18 cellular contexts compared by ENCODE assay signal in genomic region chr3:183629546-183630301, GRCh38. TPM values are rescaled to one million over a fixed set of nuclear protein-coding genes. Genes with fewer than 3 reads are reported as not detected.
A peak's percentile ranks its signal among the peaks of the same experiment; 100 is the strongest.
DNase-seq lines count a peak whose midpoint lies in the region; ATAC-seq and TF ChIP-seq lines count a peak whose summit lies in the region.
"Had no signal": no experiment of that assay in that cellular context is flagged by ENCODE, and none has a peak within 500 bp of the region (broad histone marks: within the 10 kb centered on the region; RNA-seq: fewer than 3 reads in every experiment).

No MANE protein-coding gene starts in this region.

- H3K4me1 ChIP-seq in HCT116 (ENCODE audit: control insufficient read depth in 1 of 2, insufficient read depth in 2 of 2, low read length in 2 of 2) (no peaks in the 10 kb centered on the region), neural progenitor cell (no peaks in the 10 kb centered on the region), sigmoid colon (peaks cover 0 to under 1% (median under 1%) of the 10 kb centered on the region in 4 donors)

- TF ChIP-seq EP300 in sigmoid colon (IDR thresholded peaks at IDR 0.05): no peak

- peaks cover 2% of the 10 kb centered on the region for H3K27me3 Mint-ChIP-seq in neural progenitor cell (ENCODE audit: insufficient read depth, low read depth)
- H3K27me3 Mint-ChIP-seq: activated naive CD8-positive, alpha-beta T cell treated with anti-CD3 and anti-CD28 coated beads, Interleukin-2, amount 50 U/mL, for 24 hours had no signal

- H3K9me3 ChIP-seq in HCT116 (ENCODE audit: control insufficient read depth in 1 of 2, insufficient read depth in 1 of 2, low read depth in 1 of 2, low read length in 2 of 2) (no peaks in the 10 kb centered on the region), neural progenitor cell (ENCODE audit: low read depth) (no peaks in the 10 kb centered on the region), sigmoid colon (no peaks in the 10 kb centered on the region)
- H3K9me3 ChIP-seq: thoracic aorta had no signal

- TF ChIP-seq POLR2A in HCT116 (IDR thresholded peaks at IDR 0.05; ENCODE audit: borderline replicate concordance, extremely low read depth, insufficient read depth, insufficient read length) (no peak), sigmoid colon (IDR thresholded peaks at IDR 0.05) (no peak)

- H3K27ac ChIP-seq in HCT116 (ENCODE audit: low read depth, low read length) (no peak overlapping the region), neural progenitor cell (no peak overlapping the region), sigmoid colon (no peak overlapping the region)
- H3K27ac ChIP-seq: thoracic aorta had no signal

- peak; percentile 42; the same call in 1 of the 2 replicates for ATAC-seq in HCT116
- ATAC-seq: activated naive CD8-positive, alpha-beta T cell treated with anti-CD3 and anti-CD28 coated beads, Interleukin-2, amount 50 U/mL, for 24 hours had no signal

- no TSS peak for BruUV-seq in HCT116 (replicated peaks; lab: Mats Ljungman, UMichigan)

- CTCF ChIA-PET in HCT116 (lab: Charles Lee): no interaction called here

- H3K36me3 Mint-ChIP-seq in neural progenitor cell: no peaks in the 10 kb centered on the region

- H3K4me2 ChIP-seq in HCT116 (ENCODE audit: low read length): no peak overlapping the region
- H3K4me2 ChIP-seq in neural progenitor cell: no peak overlapping the region

- TF ChIP-seq RAD21 in HCT116 (IDR thresholded peaks at IDR 0.05; ENCODE audit: low read depth): no peak

- H3K4me1 Mint-ChIP-seq in neural progenitor cell: no peaks in the 10 kb centered on the region

- no peak overlapping the region for H3K27ac Mint-ChIP-seq in neural progenitor cell
- H3K27ac Mint-ChIP-seq: activated naive CD8-positive, alpha-beta T cell treated with anti-CD3 and anti-CD28 coated beads, Interleukin-2, amount 50 U/mL, for 24 hours had no signal

- H2AFZ ChIP-seq in HCT116 (ENCODE audit: low read depth, low read length, poor library complexity, severe bottlenecking): no peak overlapping the region
- H2AFZ ChIP-seq in neural progenitor cell (replicated peaks): peak overlapping the region; percentile 82

- H3K9ac ChIP-seq in HCT116 (ENCODE audit: low read length) (no peak overlapping the region), neural progenitor cell (no peak overlapping the region)

- no peak overlapping the region for H3K4me3 ChIP-seq in HCT116 (replicated peaks in 1 of 2; ENCODE audit: low read depth in 1 of 2, low read length in 2 of 2)
- H3K4me3 ChIP-seq in cardiac fibroblast (replicated peaks in 1 of 2; ENCODE audit: low read depth in 2 of 2, low read length in 2 of 2): no peak overlapping the region
- no peak overlapping the region for H3K4me3 ChIP-seq in neural progenitor cell
- no peak overlapping the region for H3K4me3 ChIP-seq in sigmoid colon
- H3K4me3 ChIP-seq: thoracic aorta had no signal

- no peak for DNase-seq in HCT116 (ENCODE audit: low read depth, low spot score)
- DNase-seq in NCI-H1436 treated with DMSO at 0.1 percent for 48 hours (lab: John Stamatoyannopoulos, UW): peak; percentile 79
- peak; percentile 39 to 63 for DNase-seq in cardiac fibroblast (ENCODE audit: low read depth in 2 of 2)
- DNase-seq in neural progenitor cell (ENCODE audit: low spot score): no peak
- DNase-seq in DMS114 treated with DMSO at 0.1 percent for 48 hours (lab: John Stamatoyannopoulos, UW; ENCODE audit: unreplicated experiment): no peak
- DNase-seq in amygdala (lab: John Stamatoyannopoulos, UW): no peak
- no peak for DNase-seq in sigmoid colon
- DNase-seq: activated CD4-positive, alpha-beta T cell treated with anti-CD3 and anti-CD28 coated beads, Interleukin-2, amount 50 U/mL, for 4 hours; activated naive CD8-positive, alpha-beta T cell treated with anti-CD3 and anti-CD28 coated beads, Interleukin-2, amount 50 U/mL, for 24 hours; activated T-cell treated with anti-CD3 and anti-CD28 coated beads, Interleukin-2, amount 50 U/mL, for 48 hours; cerebellar nuclear complex; hypothalamus; kidney glomerular epithelial cell; MM.1S; NCI-H69; small intestine; SW 1271 had no signal

- no peaks in the 10 kb centered on the region for H3K9me3 Mint-ChIP-seq in neural progenitor cell
- H3K9me3 Mint-ChIP-seq: activated naive CD8-positive, alpha-beta T cell treated with anti-CD3 and anti-CD28 coated beads, Interleukin-2, amount 50 U/mL, for 24 hours had no signal

- no peaks in the 10 kb centered on the region for H3K36me3 ChIP-seq in HCT116 (ENCODE audit: control insufficient read depth in 1 of 2, insufficient read depth in 2 of 2, low read length in 2 of 2)
- H3K36me3 ChIP-seq in neural progenitor cell: no peaks in the 10 kb centered on the region
- H3K36me3 ChIP-seq in sigmoid colon: no peaks in the 10 kb centered on the region
- H3K36me3 ChIP-seq: thoracic aorta had no signal

- intact Hi-C loops in HCT116 (cut with micrococcal nuclease): no loop called here
- intact Hi-C loops in sigmoid colon (cut with DNase I): loop anchor here (10.0 kb wide), 1 partner anchor 705 kb away; the partner anchor contains the start of gene FAM131A

- POLR2A ChIA-PET in HCT116 (lab: Charles Lee): no interaction called here

- RAD21 ChIA-PET in HCT116 (lab: Charles Lee; ENCODE audit: low non-redundant PET in 1 of 2, low total read pairs in 2 of 2, uncharacterized antibody in 2 of 2, unreplicated experiment in 2 of 2): no interaction called here

- H3K9me2 ChIP-seq in HCT116 (ENCODE audit: insufficient read depth): no peaks in the 10 kb centered on the region

- H3K79me2 ChIP-seq in HCT116 (ENCODE audit: insufficient read depth, low read length) (no peaks in the 10 kb centered on the region), neural progenitor cell (ENCODE audit: low read depth) (no peaks in the 10 kb centered on the region)

- no peaks in the 10 kb centered on the region for H3F3A ChIP-seq in neural progenitor cell (ENCODE audit: low read depth)

- H4K20me1 ChIP-seq in HCT116 (ENCODE audit: insufficient read depth) (no peaks in the 10 kb centered on the region), neural progenitor cell (ENCODE audit: low read depth) (no peaks in the 10 kb centered on the region)

- H3K27me3 ChIP-seq in HCT116 (ENCODE audit: insufficient read depth, low read length) (no peaks in the 10 kb centered on the region), neural progenitor cell (no peaks in the 10 kb centered on the region), sigmoid colon (no peaks in the 10 kb centered on the region)

- 97 to 98% methylated on average over 3 of the region's 3 CpGs for WGBS in sigmoid colon, 2 donors

- H3K4me3 Mint-ChIP-seq in neural progenitor cell: no peak overlapping the region
- H3K4me3 Mint-ChIP-seq: activated naive CD8-positive, alpha-beta T cell treated with anti-CD3 and anti-CD28 coated beads, Interleukin-2, amount 50 U/mL, for 24 hours had no signal

- TF ChIP-seq CTCF in HCT116 (IDR thresholded peaks at IDR 0.05 in 2 of 3, conservative IDR thresholded peaks at IDR 0.05 in 1 of 3; ENCODE audit: borderline replicate concordance in 1 of 3, insufficient read depth in 1 of 3, low read depth in 2 of 3, low read length in 2 of 3) (no peak), cardiac fibroblast (IDR thresholded peaks at IDR 0.05; ENCODE audit: low read depth, low read length) (no peak), neural progenitor cell (IDR thresholded peaks at IDR 0.05) (no peak), sigmoid colon (IDR thresholded peaks at IDR 0.05) (no peak)

TF ChIP-seq in HCT116, 20 proteins besides CTCF, POLR2A, EP300 and RAD21 (continues in another document):
- TF ChIP-seq EZH2 (IDR thresholded peaks at IDR 0.05) (no peak), JUND (IDR thresholded peaks at IDR 0.05) (no peak), ELF1 (IDR thresholded peaks at IDR 0.05; ENCODE audit: borderline replicate concordance, low read depth) (no peak), EGR1 (IDR thresholded peaks at IDR 0.05; ENCODE audit: low read depth) (no peak), ZFX (IDR thresholded peaks at IDR 0.05) (no peak), CBX3 (IDR thresholded peaks at IDR 0.05; ENCODE audit: low read depth) (no peak), ZNF274 (IDR thresholded peaks at IDR 0.05; ENCODE audit: low read depth, low read length) (no peak), EZH2phosphoT487 (IDR thresholded peaks at IDR 0.05; ENCODE audit: borderline replicate concordance) (no peak), TCF7L2 (IDR thresholded peaks at IDR 0.05; ENCODE audit: borderline replicate concordance, extremely low read depth, insufficient read depth, insufficient read length) (no peak), SIN3A (IDR thresholded peaks at IDR 0.05; ENCODE audit: low read depth) (no peak), ZBTB33 (IDR thresholded peaks at IDR 0.05; ENCODE audit: extremely low read depth, insufficient replicate concordance, low read length) (no peak), FOSL1 (IDR thresholded peaks at IDR 0.05; ENCODE audit: low read depth) (no peak), YY1 (IDR thresholded peaks at IDR 0.05; ENCODE audit: extremely low read depth, insufficient replicate concordance, low read depth, low read length) (no peak), SRF (IDR thresholded peaks at IDR 0.05; ENCODE audit: low read depth) (no peak), POLR2AphosphoS5 (IDR thresholded peaks at IDR 0.05; ENCODE audit: low read depth, low read length) (no peak)
- TF ChIP-seq, protein P1, sequence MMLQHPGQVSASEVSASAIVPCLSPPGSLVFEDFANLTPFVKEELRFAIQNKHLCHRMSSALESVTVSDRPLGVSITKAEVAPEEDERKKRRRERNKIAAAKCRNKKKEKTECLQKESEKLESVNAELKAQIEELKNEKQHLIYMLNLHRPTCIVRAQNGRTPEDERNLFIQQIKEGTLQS (IDR thresholded peaks at IDR 0.05): no peak

RNA-seq across cellular contexts. Expression of gene KLHL24, which starts 5.7 kb away (rescaled TPM):
- 21.0 TPM for total RNA-seq in HCT116 (2021; ENCODE audit: unreplicated experiment)
- 7.1 and 8.5 TPM in 2 replicates for polyA plus RNA-seq in HCT116 (2012)
- 75.9 and 97.2 TPM in 2 replicates for total RNA-seq in neural progenitor cell (ENCODE audit: low replicate concordance)
- total RNA-seq in sigmoid colon: 100 to 1,000 TPM; 144 to 201 (median 171) TPM
- 10 to 100 TPM in 2 of 3 donors, 1 to 10 TPM in 1; 8.8 to 17.4 (median 11.0) TPM for polyA plus RNA-seq in sigmoid colon

Comparison
In these comparisons a context has a peak if more than half of its experiments do, and no peak if none do; other contexts are left out.
1. DNase-seq: peak in NCI-H1436 treated with DMSO at 0.1 percent for 48 hours (single experiment) and cardiac fibroblast (2 of 2); none in HCT116 (single experiment), neural progenitor cell (single experiment), DMS114 treated with DMSO at 0.1 percent for 48 hours (single experiment), amygdala (0 of 56) and sigmoid colon (single experiment).